In the genomic region with DNA sequence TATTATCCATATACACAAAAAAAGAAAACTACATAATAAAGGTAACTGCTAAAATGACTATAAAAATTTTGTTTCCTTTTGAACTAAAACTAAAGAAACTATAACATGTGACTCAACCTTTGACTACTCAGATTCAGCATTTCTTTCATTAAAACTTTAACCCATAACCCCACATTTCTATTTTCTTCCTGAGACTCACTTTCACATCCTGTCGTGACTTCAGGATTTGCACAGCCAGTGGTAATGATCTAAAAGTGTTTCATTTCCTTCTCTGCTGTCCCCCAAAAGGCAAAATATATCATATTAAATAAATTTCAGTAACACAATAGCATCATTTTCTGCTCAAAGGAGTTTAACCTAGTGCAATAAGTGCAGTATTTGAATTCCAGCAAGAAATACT, we compare ENCODE assay signal across 16 cellular contexts.
"Had no signal": no experiment of that assay in that cellular context is flagged by ENCODE, and none has a peak within 500 bp of the region (broad histone marks: within the 10 kb centered on the region; RNA-seq: fewer than 3 reads in every experiment).

No MANE protein-coding gene starts in this region.

- H3K4me1 Mint-ChIP-seq: activated B cell treated with CpG ODN at 0.5 μM for 24 hours; activated CD4-positive, alpha-beta T cell treated with anti-CD3 and anti-CD28 coated beads, Interleukin-2, amount 10 ng/mL, durations not matched to agents 24 days and 14 days; activated naive CD4-positive, alpha-beta T cell treated with anti-CD3 and anti-CD28 coated beads, Interleukin-2, amount 50 U/mL, for 24 hours; neural crest cell had no signal

- ATAC-seq: activated CD8-positive, alpha-beta T cell treated with anti-CD3 and anti-CD28 coated beads, Interleukin-2, amount 10 ng/mL, durations not matched to agents 7 days and 5 days; left colon; right lobe of liver had no signal

- H3K27me3 Mint-ChIP-seq: activated B cell treated with CpG ODN at 0.5 μM for 24 hours; activated CD4-positive, alpha-beta T cell treated with anti-CD3 and anti-CD28 coated beads, Interleukin-2, amount 10 ng/mL, durations not matched to agents 24 days and 14 days; activated naive CD4-positive, alpha-beta T cell treated with anti-CD3 and anti-CD28 coated beads, Interleukin-2, amount 50 U/mL, for 24 hours had no signal

- H3K4me3 Mint-ChIP-seq: activated B cell treated with CpG ODN at 0.5 μM for 24 hours; activated CD4-positive, alpha-beta T cell treated with anti-CD3 and anti-CD28 coated beads, Interleukin-2, amount 10 ng/mL, durations not matched to agents 24 days and 14 days; activated CD8-positive, alpha-beta T cell treated with anti-CD3 and anti-CD28 coated beads, Interleukin-2, amount 10 ng/mL, durations not matched to agents 7 days and 5 days; activated naive CD4-positive, alpha-beta T cell treated with anti-CD3 and anti-CD28 coated beads, Interleukin-2, amount 50 U/mL, for 24 hours; neural crest cell had no signal

- H3K27ac Mint-ChIP-seq: activated B cell treated with CpG ODN at 0.5 μM for 24 hours; activated CD4-positive, alpha-beta T cell treated with anti-CD3 and anti-CD28 coated beads, Interleukin-2, amount 10 ng/mL, durations not matched to agents 24 days and 14 days; activated CD8-positive, alpha-beta T cell treated with anti-CD3 and anti-CD28 coated beads, Interleukin-2, amount 10 ng/mL, durations not matched to agents 7 days and 5 days; activated naive CD4-positive, alpha-beta T cell treated with anti-CD3 and anti-CD28 coated beads, Interleukin-2, amount 50 U/mL, for 24 hours had no signal

- H3K9me3 Mint-ChIP-seq: activated naive CD4-positive, alpha-beta T cell treated with anti-CD3 and anti-CD28 coated beads, Interleukin-2, amount 50 U/mL, for 24 hours had no signal

- H3K36me3 Mint-ChIP-seq: activated naive CD4-positive, alpha-beta T cell treated with anti-CD3 and anti-CD28 coated beads, Interleukin-2, amount 50 U/mL, for 24 hours had no signal

- DNase-seq: activated B cell treated with CpG ODN at 0.5 μM for 24 hours; activated CD4-positive, alpha-beta T cell treated with anti-CD3 and anti-CD28 coated beads, Interleukin-2, amount 10 ng/mL, durations not matched to agents 24 days and 14 days; activated CD8-positive, alpha-beta memory T cell treated with anti-CD3 and anti-CD28 coated beads, Interleukin-2, amount 50 U/mL, for 4 hours; activated CD8-positive, alpha-beta T cell treated with anti-CD3 and anti-CD28 coated beads, Interleukin-2, amount 10 ng/mL, durations not matched to agents 7 days and 5 days; activated effector memory CD4-positive, alpha-beta T cell treated with anti-CD3 and anti-CD28 coated beads, Interleukin-2, amount 50 U/mL, for 16 hours; activated T-cell treated with anti-CD3 and anti-CD28 coated beads, Interleukin-2, amount 50 U/mL, for 48 hours; adrenal gland; effector CD4-positive, alpha-beta T cell; left colon; midbrain; right lobe of liver; stomach; testis; upper lobe of left lung had no signal
